Comparison of ENCODE assay signal across 8 cellular contexts in genomic region chr12:51172515-51173431, GRCh38. TPM values are rescaled to one million over a fixed set of nuclear protein-coding genes. Genes with fewer than 3 reads are reported as not detected.
DNase-seq lines count a peak whose midpoint lies in the region; ATAC-seq and TF ChIP-seq lines count a peak whose summit lies in the region.

Gene TFCP2 (minus strand): TSS chr12:51173135. CDS start chr12:51172422, 713 bp downstream.

- TF ChIP-seq CTCF in BE2C (IDR thresholded peaks at IDR 0.05; ENCODE audit: low read depth, low read length) = no peak

- peak; percentile 85 for ATAC-seq in HG03457 (IDR thresholded peaks at IDR 0.05; ENCODE audit: unreplicated experiment)

- DNase-seq in BE2C (peak; percentile 97), GM19240 (ENCODE audit: insufficient read length, low spot score) (peak; percentile 90), NCI-H748 (lab: John Stamatoyannopoulos, UW; ENCODE audit: unreplicated experiment) (peak; percentile 98), cortex of kidney (lab: John Stamatoyannopoulos, UW) (peak; percentile 65), left kidney (ENCODE audit: low read depth, low spot score) (peak; percentile 99)
- peak; percentile 93 for DNase-seq in activated CD4-positive, alpha-beta T cell treated with anti-CD3 and anti-CD28 coated beads, Interleukin-2, amount 50 U/mL, for 1 hour
- peak; percentile 96 for DNase-seq in stimulated activated CD4-positive, alpha-beta T cell treated with anti-CD3 and anti-CD28 coated beads, Interleukin-1b, Interleukin-23, amount 100 ng/mL, for 48 hours

- H3K9me3 ChIP-seq in BE2C = no peaks in the 10 kb centered on the region

- no peaks in the 10 kb centered on the region for H3K27me3 ChIP-seq in BE2C

- H3K36me3 ChIP-seq in BE2C = no peaks in the 10 kb centered on the region; the same call in 1 of the 2 replicates

- no peaks in the 10 kb centered on the region for H3K4me1 ChIP-seq in BE2C

- H3K4me3 ChIP-seq in BE2C (ENCODE audit: low read depth, low read length) = peak within 1 kb of the TSS; percentile 94

RNA-seq across cellular contexts. Expression of gene TFCP2, which starts in this region (rescaled TPM):
- 43.1 TPM for polyA plus RNA-seq in BE2C (2012; ENCODE audit: insufficient read depth, insufficient read length, low read depth)

Comparison
In these comparisons a context has a peak if more than half of its experiments do, and no peak if none do; other contexts are left out.
1. Peak in every context shown above with its lines: DNase-seq, ATAC-seq and H3K4me3 ChIP-seq.